In genomic region chr7:32164341-32164996, GRCh38 we compare ENCODE assay signal across 8 cellular contexts.
A peak's percentile ranks its signal among the peaks of the same experiment; 100 is the strongest.
DNase-seq lines count a peak whose midpoint lies in the region; ATAC-seq and TF ChIP-seq lines count a peak whose summit lies in the region.

No MANE protein-coding gene starts in this region.

- H3K4me1 ChIP-seq in mucosa of descending colon (ENCODE audit: low read depth), result no peaks in the 10 kb centered on the region

- H3K9me3 ChIP-seq in mucosa of descending colon, result no peaks in the 10 kb centered on the region

- no peak overlapping the region for H3K4me3 ChIP-seq in mucosa of descending colon

- no peak for TF ChIP-seq CTCF in mucosa of descending colon (IDR thresholded peaks at IDR 0.05)

- H3K36me3 ChIP-seq in mucosa of descending colon (ENCODE audit: low read depth), result no peaks in the 10 kb centered on the region

- intact Hi-C loops in mucosa of descending colon (cut with DNase I, micrococcal nuclease), result no loop called here

- ATAC-seq in mucosa of descending colon (peak; percentile 60), GM18517 (IDR thresholded peaks at IDR 0.05; ENCODE audit: unreplicated experiment) (no peak), GM21619 (IDR thresholded peaks at IDR 0.05; ENCODE audit: unreplicated experiment) (no peak), GM19351 (IDR thresholded peaks at IDR 0.05; ENCODE audit: unreplicated experiment) (no peak)

- DNase-seq in EH (ENCODE audit: low read depth) (peak; percentile 87), NCI-H446 (lab: John Stamatoyannopoulos, UW) (peak; percentile 79 to 84), dermis blood vessel endothelial cell (peak; percentile 82), mucosa of descending colon (peak in 1 of 3 donors; percentile 31)
- no peak for DNase-seq in stimulated activated CD4-positive, alpha-beta T cell treated with anti-CD3 and anti-CD28 coated beads, Interleukin-4, amount 100 ng/mL, for 1 hour
